Comparison of ENCODE assay signal across 9 cellular contexts in genomic region chr13:110520431-110521295, GRCh38. TPM values are rescaled to one million over a fixed set of nuclear protein-coding genes. Genes with fewer than 3 reads are reported as not detected.
A peak's percentile ranks its signal among the peaks of the same experiment; 100 is the strongest.
DNase-seq lines count a peak whose midpoint lies in the region; ATAC-seq and TF ChIP-seq lines count a peak whose summit lies in the region.
"Had no signal": no experiment of that assay in that cellular context is flagged by ENCODE, and none has a peak within 500 bp of the region (broad histone marks: within the 10 kb centered on the region; RNA-seq: fewer than 3 reads in every experiment).

No MANE protein-coding gene starts in this region.

- intact Hi-C loops in cardiac septum (cut with DNase I) = no loop called here

- ATAC-seq in HG03045 (IDR thresholded peaks at IDR 0.05; ENCODE audit: unreplicated experiment) = no peak

- peak overlapping the region; percentile 21 for H3K27ac ChIP-seq in VCaP

- no peak for TF ChIP-seq CTCF in VCaP (conservative IDR thresholded peaks at IDR 0.05)

- peak; percentile 92 for DNase-seq in CD1c-positive myeloid dendritic cell (ENCODE audit: extremely low spot score)
- DNase-seq in cardiac septum (ENCODE audit: low spot score) = peak; percentile 87
- peak; percentile 72 for DNase-seq in putamen (ENCODE audit: low spot score)
- DNase-seq in activated CD4-positive, CD25-positive, alpha-beta regulatory T cell treated with anti-CD3 and anti-CD28 coated beads, Interleukin-2, amount 50 U/mL, for 72 hours = no peak
- no peak for DNase-seq in DMS53 (lab: John Stamatoyannopoulos, UW)
- no peak for DNase-seq in DMS153 treated with DMSO at 0.1 percent for 48 hours (lab: John Stamatoyannopoulos, UW; ENCODE audit: unreplicated experiment)
- DNase-seq: GDM1 had no signal

RNA-seq across cellular contexts. Expression of gene RAB20, which starts 40.9 kb away (rescaled TPM):
- total RNA-seq in cardiac septum = 12.6 TPM

Comparison
In these comparisons a context has a peak if more than half of its experiments do, and no peak if none do; other contexts are left out.
1. DNase-seq: peak in CD1c-positive myeloid dendritic cell (single experiment), cardiac septum (single experiment) and putamen (single experiment); none in activated CD4-positive, CD25-positive, alpha-beta regulatory T cell treated with anti-CD3 and anti-CD28 coated beads, Interleukin-2, amount 50 U/mL, for 72 hours (single experiment), DMS53 (single experiment) and DMS153 treated with DMSO at 0.1 percent for 48 hours (single experiment).